1 cellular context compared by ENCODE assay signal in genomic region chr4:7831858-7832257, GRCh38.
TF ChIP-seq lines count a peak whose summit lies in the region.

No MANE protein-coding gene starts in this region.

TF ChIP-seq in IMR-90, 13 proteins besides CTCF, POLR2A, EP300 and RAD21 (continued from another document):
- no peak for TF ChIP-seq ELK1 (IDR thresholded peaks at IDR 0.05; ENCODE audit: borderline replicate concordance, low read depth, low read length)
- TF ChIP-seq MXI1 (IDR thresholded peaks at IDR 0.05; ENCODE audit: borderline replicate concordance, low read depth, low read length): no peak
- TF ChIP-seq BHLHE40 (IDR thresholded peaks at IDR 0.05; ENCODE audit: low read depth, low read length): no peak
- TF ChIP-seq CHD1 (IDR thresholded peaks at IDR 0.05; ENCODE audit: low read depth, low read length): no peak
- no peak for TF ChIP-seq CEBPB (IDR thresholded peaks at IDR 0.05; ENCODE audit: low read depth, low read length)
- no peak for TF ChIP-seq RCOR1 (IDR thresholded peaks at IDR 0.05; ENCODE audit: insufficient replicate concordance, low read length)
